In genomic region chr6:28212510-28213212, GRCh38 we compare ENCODE assay signal across 1 cellular context.
TF ChIP-seq lines count a peak whose summit lies in the region.

No MANE protein-coding gene starts in this region.

TF ChIP-seq in WTC11, 78 proteins besides CTCF, POLR2A, EP300 and RAD21 (continued from another document):
- TF ChIP-seq, protein P1, sequence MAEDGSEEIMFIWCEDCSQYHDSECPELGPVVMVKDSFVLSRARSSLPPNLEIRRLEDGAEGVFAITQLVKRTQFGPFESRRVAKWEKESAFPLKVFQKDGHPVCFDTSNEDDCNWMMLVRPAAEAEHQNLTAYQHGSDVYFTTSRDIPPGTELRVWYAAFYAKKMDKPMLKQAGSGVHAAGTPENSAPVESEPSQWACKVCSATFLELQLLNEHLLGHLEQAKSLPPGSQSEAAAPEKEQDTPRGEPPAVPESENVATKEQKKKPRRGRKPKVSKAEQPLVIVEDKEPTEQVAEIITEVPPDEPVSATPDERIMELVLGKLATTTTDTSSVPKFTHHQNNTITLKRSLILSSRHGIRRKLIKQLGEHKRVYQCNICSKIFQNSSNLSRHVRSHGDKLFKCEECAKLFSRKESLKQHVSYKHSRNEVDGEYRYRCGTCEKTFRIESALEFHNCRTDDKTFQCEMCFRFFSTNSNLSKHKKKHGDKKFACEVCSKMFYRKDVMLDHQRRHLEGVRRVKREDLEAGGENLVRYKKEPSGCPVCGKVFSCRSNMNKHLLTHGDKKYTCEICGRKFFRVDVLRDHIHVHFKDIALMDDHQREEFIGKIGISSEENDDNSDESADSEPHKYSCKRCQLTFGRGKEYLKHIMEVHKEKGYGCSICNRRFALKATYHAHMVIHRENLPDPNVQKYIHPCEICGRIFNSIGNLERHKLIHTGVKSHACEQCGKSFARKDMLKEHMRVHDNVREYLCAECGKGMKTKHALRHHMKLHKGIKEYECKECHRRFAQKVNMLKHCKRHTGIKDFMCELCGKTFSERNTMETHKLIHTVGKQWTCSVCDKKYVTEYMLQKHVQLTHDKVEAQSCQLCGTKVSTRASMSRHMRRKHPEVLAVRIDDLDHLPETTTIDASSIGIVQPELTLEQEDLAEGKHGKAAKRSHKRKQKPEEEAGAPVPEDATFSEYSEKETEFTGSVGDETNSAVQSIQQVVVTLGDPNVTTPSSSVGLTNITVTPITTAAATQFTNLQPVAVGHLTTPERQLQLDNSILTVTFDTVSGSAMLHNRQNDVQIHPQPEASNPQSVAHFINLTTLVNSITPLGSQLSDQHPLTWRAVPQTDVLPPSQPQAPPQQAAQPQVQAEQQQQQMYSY (CRISPR knock-in tag; IDR thresholded peaks at IDR 0.05), result no peak
- peak; percentile 58; the same call in 1 of the 2 replicates for TF ChIP-seq FOXK1 (CRISPR knock-in tag; IDR thresholded peaks at IDR 0.05)
- TF ChIP-seq, protein P2, sequence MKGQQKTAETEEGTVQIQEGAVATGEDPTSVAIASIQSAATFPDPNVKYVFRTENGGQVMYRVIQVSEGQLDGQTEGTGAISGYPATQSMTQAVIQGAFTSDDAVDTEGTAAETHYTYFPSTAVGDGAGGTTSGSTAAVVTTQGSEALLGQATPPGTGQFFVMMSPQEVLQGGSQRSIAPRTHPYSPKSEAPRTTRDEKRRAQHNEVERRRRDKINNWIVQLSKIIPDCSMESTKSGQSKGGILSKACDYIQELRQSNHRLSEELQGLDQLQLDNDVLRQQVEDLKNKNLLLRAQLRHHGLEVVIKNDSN (CRISPR knock-in tag; IDR thresholded peaks at IDR 0.05), result 0 out of 2 replicates have a peak, but pooled peaks have one; percentile 13
- TF ChIP-seq NR2C2 (CRISPR knock-in tag; IDR thresholded peaks at IDR 0.05), result no peak
- TF ChIP-seq, protein P3, sequence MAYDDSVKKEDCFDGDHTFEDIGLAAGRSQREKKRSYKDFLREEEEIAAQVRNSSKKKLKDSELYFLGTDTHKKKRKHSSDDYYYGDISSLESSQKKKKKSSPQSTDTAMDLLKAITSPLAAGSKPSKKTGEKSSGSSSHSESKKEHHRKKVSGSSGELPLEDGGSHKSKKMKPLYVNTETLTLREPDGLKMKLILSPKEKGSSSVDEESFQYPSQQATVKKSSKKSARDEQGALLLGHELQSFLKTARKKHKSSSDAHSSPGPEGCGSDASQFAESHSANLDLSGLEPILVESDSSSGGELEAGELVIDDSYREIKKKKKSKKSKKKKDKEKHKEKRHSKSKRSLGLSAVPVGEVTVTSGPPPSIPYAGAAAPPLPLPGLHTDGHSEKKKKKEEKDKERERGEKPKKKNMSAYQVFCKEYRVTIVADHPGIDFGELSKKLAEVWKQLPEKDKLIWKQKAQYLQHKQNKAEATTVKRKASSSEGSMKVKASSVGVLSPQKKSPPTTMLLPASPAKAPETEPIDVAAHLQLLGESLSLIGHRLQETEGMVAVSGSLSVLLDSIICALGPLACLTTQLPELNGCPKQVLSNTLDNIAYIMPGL (CRISPR knock-in tag; IDR thresholded peaks at IDR 0.05), result 0 out of 2 replicates have a peak, but pooled peaks have one; percentile 30
